In the genomic region with DNA sequence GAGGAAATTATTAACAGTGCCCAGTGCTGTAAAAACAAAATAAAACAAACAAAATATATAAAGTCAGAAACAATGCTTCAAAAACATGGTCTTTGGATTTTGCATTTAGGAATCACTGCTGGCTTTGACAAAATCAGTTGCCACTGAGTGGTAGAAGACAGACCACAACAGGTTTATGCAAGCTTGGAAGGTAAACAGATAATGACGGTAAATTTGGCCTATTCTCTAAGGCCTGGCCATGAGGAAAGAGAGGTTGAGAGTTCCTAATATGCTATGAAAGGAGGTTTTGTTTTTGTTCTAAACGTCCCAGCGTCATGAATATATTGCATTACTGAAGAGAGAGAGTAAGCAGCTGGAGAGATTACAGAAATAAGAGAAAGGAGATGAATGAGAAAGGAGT, we compare ENCODE assay signal across 31 cellular contexts.
"Had no signal": no experiment of that assay in that cellular context is flagged by ENCODE, and none has a peak within 500 bp of the region (broad histone marks: within the 10 kb centered on the region; RNA-seq: fewer than 3 reads in every experiment).

No MANE protein-coding gene starts in this region.

- ATAC-seq: activated CD4-positive, alpha-beta T cell treated with anti-CD3 and anti-CD28 coated beads for 36 hours; activated naive CD8-positive, alpha-beta T cell treated with anti-CD3 and anti-CD28 coated beads, Interleukin-2, amount 50 U/mL, for 24 hours; activated T-cell treated with anti-CD3 and anti-CD28 coated beads, Interleukin-2, amount 50 U/mL, for 4 hours; body of pancreas; effector memory CD8-positive, alpha-beta T cell; foreskin keratinocyte; gastrocnemius medialis had no signal

- H3K27me3 Mint-ChIP-seq: activated CD4-positive, alpha-beta memory T cell treated with anti-CD3 and anti-CD28 coated beads, Interleukin-2, amount 10 ng/mL, durations not matched to agents 7 days and 5 days; activated CD4-positive, alpha-beta T cell treated with anti-CD3 and anti-CD28 coated beads for 36 hours; activated CD4-positive, alpha-beta T cell treated with anti-CD3 and anti-CD28 coated beads, Interleukin-2, amount 10 ng/mL, durations not matched to agents 7 days and 5 days; activated naive CD4-positive, alpha-beta T cell treated with anti-CD3 and anti-CD28 coated beads, Interleukin-2, amount 50 U/mL, for 24 hours; activated naive CD8-positive, alpha-beta T cell treated with anti-CD3 and anti-CD28 coated beads for 36 hours; activated naive CD8-positive, alpha-beta T cell treated with anti-CD3 and anti-CD28 coated beads, Interleukin-2, amount 50 U/mL, for 24 hours; effector memory CD8-positive, alpha-beta T cell had no signal

- H3K27ac Mint-ChIP-seq: activated CD4-positive, alpha-beta memory T cell treated with anti-CD3 and anti-CD28 coated beads, Interleukin-2, amount 10 ng/mL, durations not matched to agents 7 days and 5 days; activated CD4-positive, alpha-beta T cell treated with anti-CD3 and anti-CD28 coated beads for 36 hours; activated CD4-positive, alpha-beta T cell treated with anti-CD3 and anti-CD28 coated beads, Interleukin-2, amount 10 ng/mL, durations not matched to agents 7 days and 5 days; activated naive CD4-positive, alpha-beta T cell treated with anti-CD3 and anti-CD28 coated beads for 36 hours; activated naive CD4-positive, alpha-beta T cell treated with anti-CD3 and anti-CD28 coated beads, Interleukin-2, amount 50 U/mL, for 24 hours; activated naive CD8-positive, alpha-beta T cell treated with anti-CD3 and anti-CD28 coated beads for 36 hours; activated naive CD8-positive, alpha-beta T cell treated with anti-CD3 and anti-CD28 coated beads, Interleukin-2, amount 50 U/mL, for 24 hours; activated T-helper 2 cell treated with anti-CD3 and anti-CD28 coated beads, Interferon-gamma antibody, Interleukin-2, Interleukin-4, amounts not matched to agents 10 μg/mL and 5 μg/mL and 100 μg/mL, durations not matched to agents 14 hours and 24 hours and 36 hours; effector memory CD8-positive, alpha-beta T cell had no signal

- H3K4me3 ChIP-seq: adrenal gland, body of pancreas, esophagus muscularis mucosa, gastrocnemius medialis had no signal

- H3K4me1 ChIP-seq: adrenal gland, body of pancreas, esophagus muscularis mucosa, foreskin keratinocyte, gastrocnemius medialis had no signal

- H3K4me3 Mint-ChIP-seq: activated CD4-positive, alpha-beta memory T cell treated with anti-CD3 and anti-CD28 coated beads, Interleukin-2, amount 10 ng/mL, durations not matched to agents 7 days and 5 days; activated CD4-positive, alpha-beta T cell treated with anti-CD3 and anti-CD28 coated beads for 36 hours; activated CD4-positive, alpha-beta T cell treated with anti-CD3 and anti-CD28 coated beads, Interleukin-2, amount 10 ng/mL, durations not matched to agents 7 days and 5 days; activated naive CD4-positive, alpha-beta T cell treated with anti-CD3 and anti-CD28 coated beads for 36 hours; activated naive CD4-positive, alpha-beta T cell treated with anti-CD3 and anti-CD28 coated beads, Interleukin-2, amount 50 U/mL, for 24 hours; activated naive CD8-positive, alpha-beta T cell treated with anti-CD3 and anti-CD28 coated beads for 36 hours; activated naive CD8-positive, alpha-beta T cell treated with anti-CD3 and anti-CD28 coated beads, Interleukin-2, amount 50 U/mL, for 24 hours; activated T-cell treated with anti-CD3 and anti-CD28 coated beads, Interleukin-2, amount 50 U/mL, for 4 hours; effector memory CD8-positive, alpha-beta T cell had no signal

- H3K9me3 Mint-ChIP-seq: activated naive CD4-positive, alpha-beta T cell treated with anti-CD3 and anti-CD28 coated beads, Interleukin-2, amount 50 U/mL, for 24 hours; activated naive CD8-positive, alpha-beta T cell treated with anti-CD3 and anti-CD28 coated beads for 36 hours had no signal

- H3K9me3 ChIP-seq: adrenal gland, body of pancreas, esophagus muscularis mucosa, gastrocnemius medialis had no signal

- FAIRE-seq: colon had no signal

- H3K36me3 ChIP-seq: adrenal gland, esophagus muscularis mucosa, gastrocnemius medialis had no signal

- H3K4me1 Mint-ChIP-seq: activated CD4-positive, alpha-beta memory T cell treated with anti-CD3 and anti-CD28 coated beads, Interleukin-2, amount 10 ng/mL, durations not matched to agents 7 days and 5 days; activated CD4-positive, alpha-beta T cell treated with anti-CD3 and anti-CD28 coated beads for 36 hours; activated CD4-positive, alpha-beta T cell treated with anti-CD3 and anti-CD28 coated beads, Interleukin-2, amount 10 ng/mL, durations not matched to agents 7 days and 5 days; activated naive CD4-positive, alpha-beta T cell treated with anti-CD3 and anti-CD28 coated beads, Interleukin-2, amount 50 U/mL, for 24 hours; activated naive CD8-positive, alpha-beta T cell treated with anti-CD3 and anti-CD28 coated beads for 36 hours; activated naive CD8-positive, alpha-beta T cell treated with anti-CD3 and anti-CD28 coated beads, Interleukin-2, amount 50 U/mL, for 24 hours had no signal

- H3K27ac ChIP-seq: adrenal gland, body of pancreas, esophagus muscularis mucosa, foreskin keratinocyte, gastrocnemius medialis had no signal

- H3K27me3 ChIP-seq: adrenal gland, body of pancreas, esophagus muscularis mucosa, foreskin keratinocyte, gastrocnemius medialis had no signal

- DNase-seq: activated CD4-positive, alpha-beta memory T cell treated with anti-CD3 and anti-CD28 coated beads, Interleukin-2, amount 10 ng/mL, durations not matched to agents 7 days and 5 days; activated CD4-positive, alpha-beta T cell treated with anti-CD3 and anti-CD28 coated beads for 36 hours; activated CD4-positive, alpha-beta T cell treated with anti-CD3 and anti-CD28 coated beads, Interleukin-2, amount 10 ng/mL, durations not matched to agents 7 days and 5 days; activated CD4-positive, alpha-beta T cell treated with anti-CD3 and anti-CD28 coated beads, Interleukin-2, amount 50 U/mL, for 4 hours; activated CD4-positive, CD25-positive, alpha-beta regulatory T cell; activated CD4-positive, CD25-positive, alpha-beta regulatory T cell treated with anti-CD3 and anti-CD28 coated beads, Interleukin-2, amount 50 U/mL, for 72 hours; activated CD8-positive, alpha-beta memory T cell treated with anti-CD3 and anti-CD28 coated beads, Interleukin-2, amount 50 U/mL, for 48 hours; activated effector memory CD4-positive, alpha-beta T cell treated with anti-CD3 and anti-CD28 coated beads, Interleukin-2, amount 50 U/mL, for 16 hours; activated naive CD4-positive, alpha-beta T cell treated with anti-CD3 and anti-CD28 coated beads for 36 hours; activated naive CD8-positive, alpha-beta T cell treated with anti-CD3 and anti-CD28 coated beads for 36 hours; activated naive CD8-positive, alpha-beta T cell treated with anti-CD3 and anti-CD28 coated beads, Interleukin-2, amount 50 U/mL, for 24 hours; activated T-cell treated with anti-CD3 and anti-CD28 coated beads for 4 hours; activated T-cell treated with anti-CD3 and anti-CD28 coated beads, Interleukin-2, amount 50 U/mL, for 4 hours; adrenal gland; amygdala; aorta; body of pancreas; caudate nucleus; cortex of kidney; dermis blood vessel endothelial cell; effector CD4-positive, alpha-beta T cell; effector memory CD8-positive, alpha-beta T cell; erythroblast; foreskin keratinocyte; gastrocnemius medialis; glutamatergic neuron; T-helper 2 cell had no signal

- H3K36me3 Mint-ChIP-seq: activated naive CD4-positive, alpha-beta T cell treated with anti-CD3 and anti-CD28 coated beads, Interleukin-2, amount 50 U/mL, for 24 hours; activated naive CD8-positive, alpha-beta T cell treated with anti-CD3 and anti-CD28 coated beads for 36 hours had no signal
